ENCODE assay signal across 12 cellular contexts in the genomic region with DNA sequence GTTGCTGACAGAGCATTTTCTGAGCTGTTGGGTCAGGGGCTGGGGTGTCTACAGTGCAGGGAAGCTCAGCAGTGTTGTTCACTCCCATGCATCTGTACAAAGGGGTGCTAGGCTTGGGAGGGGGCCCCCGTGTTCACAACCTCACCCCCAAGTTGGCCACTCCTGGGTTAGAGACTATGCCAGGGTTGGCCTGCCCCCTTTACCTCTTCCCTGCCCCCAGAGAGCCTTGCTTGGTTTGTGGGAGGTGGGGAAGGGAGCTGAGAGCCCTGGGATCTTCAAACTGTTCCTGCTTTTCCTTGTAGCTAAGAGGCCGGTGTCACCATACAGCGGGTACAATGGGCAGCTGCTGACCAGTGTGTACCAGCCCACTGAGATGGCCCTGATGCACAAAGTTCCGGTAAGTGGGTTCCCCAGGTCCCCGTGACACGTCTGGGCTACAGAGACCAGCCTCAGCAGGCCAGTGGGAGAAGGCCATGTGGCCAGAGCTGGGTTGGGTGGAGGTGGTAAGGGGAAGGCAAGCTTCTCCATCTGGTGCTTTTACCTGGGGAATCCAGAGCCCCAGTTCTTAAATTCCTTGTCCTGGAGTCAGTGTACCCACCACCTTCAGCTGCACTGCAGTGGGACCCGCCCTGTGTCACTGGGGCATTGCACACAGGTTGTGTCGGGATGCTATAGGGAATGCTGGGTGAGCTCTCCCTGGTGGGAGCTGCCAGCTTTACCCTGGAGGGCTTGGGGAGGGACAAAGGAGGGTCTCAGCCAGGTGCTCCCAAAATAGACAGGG. TPM values are rescaled to one million over a fixed set of nuclear protein-coding genes. Genes with fewer than 3 reads are reported as not detected.
DNase-seq lines count a peak whose midpoint lies in the region; ATAC-seq and TF ChIP-seq lines count a peak whose summit lies in the region.
"Had no signal": no experiment of that assay in that cellular context is flagged by ENCODE, and none has a peak within 500 bp of the region (broad histone marks: within the 10 kb centered on the region; RNA-seq: fewer than 3 reads in every experiment).

No MANE protein-coding gene starts in this region.

- 80% methylated on average over 3 of the region's 8 CpGs; no CpG with 5 or more reads in 1 of the 2 experiments for WGBS in IMR-90 (ENCODE audit: extremely low coverage in 2 of 2, insufficient read length in 1 of 2), 2 experiments
- WGBS in testis, 2 donors: 80% methylated on average over 6 to 8 of the region's 8 CpGs

- H2BK120ac ChIP-seq in IMR-90 (ENCODE audit: low read depth, low read length): no peak overlapping the region

- no peak overlapping the region for H4K8ac ChIP-seq in IMR-90 (ENCODE audit: low read depth in 2 of 2, low read length in 2 of 2)

- H3K36me3 ChIP-seq in IMR-90 (ENCODE audit: control insufficient read depth, insufficient read depth, low read length) (no peaks in the 10 kb centered on the region), testis (ENCODE audit: low read depth, missing control alignments) (no peaks in the 10 kb centered on the region)

- dilution Hi-C loops in IMR-90 (cut with HindIII; ENCODE audit: low sequenced_read_pairs, unreplicated experiment): no loop called here

- H4K91ac ChIP-seq in IMR-90 (ENCODE audit: insufficient read depth, low read depth, low read length): no peak overlapping the region

- H3K4me1 Mint-ChIP-seq in naive B cell: peaks cover 4 to 28% (median 25%) of the 10 kb centered on the region in 3 donors

- peaks cover 0 to 27% (median 5%) of the 10 kb centered on the region in 3 donors for H3K27me3 Mint-ChIP-seq in naive B cell

- no peak overlapping the region for H3K14ac ChIP-seq in IMR-90 (replicated peaks; ENCODE audit: low read depth, low read length)

- no peak overlapping the region for H3K4ac ChIP-seq in IMR-90 (ENCODE audit: low read depth, low read length)

- DNase-seq in IMR-90 (no peak), epithelial cell of proximal tubule (ENCODE audit: low read depth) (no peak), naive B cell (no peak), testis (no peak), inferior parietal cortex (ENCODE audit: extremely low spot score) (no peak), NCI-H1092 treated with DMSO at 0.1 percent for 48 hours (lab: John Stamatoyannopoulos, UW) (no peak), NCI-H187 treated with DMSO at 0.1 percent for 48 hours (lab: John Stamatoyannopoulos, UW) (no peak)
- DNase-seq: activated B cell treated with CpG ODN at 0.5 μM for 24 hours; activated T-cell treated with anti-CD3 and anti-CD28 coated beads, Interleukin-2, amount 50 U/mL, for 48 hours; HCEC 1CT; stimulated activated naive CD8-positive, alpha-beta T cell treated with anti-CD3 and anti-CD28 coated beads, Interleukin-15, amount 100 ng/mL, for 72 hours had no signal

- H3K56ac ChIP-seq in IMR-90 (ENCODE audit: extremely low read depth, insufficient read depth, low read length): no peak overlapping the region

- peak overlapping the region in 6 of 8 donors; percentile 15 to 73 (median 52) for H3K4me3 Mint-ChIP-seq in naive B cell

- H3K27me3 ChIP-seq in IMR-90 (ENCODE audit: control insufficient read depth, insufficient read depth, low read length) (no peaks in the 10 kb centered on the region), testis (no peaks in the 10 kb centered on the region)

- H3K79me1 ChIP-seq in IMR-90 (ENCODE audit: low read depth in 1 of 2, low read length in 2 of 2): no peaks in the 10 kb centered on the region

- H2BK20ac ChIP-seq in IMR-90 (ENCODE audit: low read depth, low read length): no peak overlapping the region

- no peaks in the 10 kb centered on the region for H3K4me1 ChIP-seq in IMR-90 (ENCODE audit: control insufficient read depth, insufficient read depth, low read length)
- H3K4me1 ChIP-seq in testis: peaks cover 47% of the 10 kb centered on the region

- H3K9me3 Mint-ChIP-seq in naive B cell: peaks cover 4 to 19% (median 15%) of the 10 kb centered on the region in 7 donors

- H2AK5ac ChIP-seq in IMR-90 (ENCODE audit: low read depth, low read length): no peak overlapping the region

- in situ Hi-C loops in IMR-90 (cut with MboI; ENCODE audit: low sequenced_read_pairs): no loop called here

- H3K23ac ChIP-seq in IMR-90 (ENCODE audit: low read depth, low read length): no peak overlapping the region

- H2BK15ac ChIP-seq in IMR-90 (ENCODE audit: low read depth, low read length): no peak overlapping the region

- H2AFZ ChIP-seq in IMR-90 (replicated peaks; ENCODE audit: low read length, poor library complexity): no peak overlapping the region

- H3K27ac Mint-ChIP-seq in naive B cell: no peak overlapping the region

- BruUV-seq in IMR-90 (replicated peaks; lab: Mats Ljungman, UMichigan): no TSS peak

- POLR2A ChIA-PET in IMR-90 (lab: Charles Lee; ENCODE audit: unreplicated experiment): no interaction called here

- TF ChIP-seq RAD21 in IMR-90 (IDR thresholded peaks at IDR 0.05; ENCODE audit: low read length): no peak

- H3K9me1 ChIP-seq in IMR-90 (ENCODE audit: insufficient read depth, low read length): no peaks in the 10 kb centered on the region

- H4K5ac ChIP-seq in IMR-90 (ENCODE audit: low read depth, low read length): no peak overlapping the region

- TF ChIP-seq CTCF in IMR-90 (conservative IDR thresholded peaks at IDR 0.05; ENCODE audit: low read depth, low read length): no peak
- TF ChIP-seq CTCF in epithelial cell of proximal tubule (conservative IDR thresholded peaks at IDR 0.05; ENCODE audit: low read depth, low read length): no peak
- no peak for TF ChIP-seq CTCF in testis (IDR thresholded peaks at IDR 0.05)

- ATAC-seq in IMR-90 (ENCODE audit: low read depth) (no peak), naive B cell (ENCODE audit: low read depth in 2 of 2) (no peak), SK-N-SH treated with all-trans-retinoic acid at 6 μM for 48 hours (no peak)

- H3K9me3 ChIP-seq in IMR-90 (ENCODE audit: control insufficient read depth, insufficient read depth, low read length) (peaks cover 21% of the 10 kb centered on the region), testis (no peaks in the 10 kb centered on the region)

- H2BK5ac ChIP-seq in IMR-90 (ENCODE audit: low read depth, low read length, poor library complexity, severe bottlenecking): no peak overlapping the region

- peaks cover 3 to 12% of the 10 kb centered on the region in 2 donors for H3K36me3 Mint-ChIP-seq in naive B cell

- no peak overlapping the region for H3K4me2 ChIP-seq in IMR-90 (ENCODE audit: low read depth, low read length)

- no peak for TF ChIP-seq POLR2A in IMR-90 (IDR thresholded peaks at IDR 0.05; ENCODE audit: low read depth, low read length)
- TF ChIP-seq POLR2A in testis (IDR thresholded peaks at IDR 0.05): no peak

- intact Hi-C loops in IMR-90 (cut with micrococcal nuclease): no loop called here
- intact Hi-C loops in testis (cut with DNase I; ENCODE audit: low total_unique reads): no loop called here

- CTCF ChIA-PET in IMR-90 (lab: Yijun Ruan, JAX): no interaction called here

- H4K20me1 ChIP-seq in IMR-90 (ENCODE audit: insufficient read depth, low read length): no peaks in the 10 kb centered on the region

- no peak overlapping the region for H2AK9ac ChIP-seq in IMR-90 (replicated peaks; ENCODE audit: low read depth, low read length, poor library complexity)

- H3K4me3 ChIP-seq in IMR-90 (ENCODE audit: insufficient read depth, low read depth, low read length) (no peak overlapping the region), epithelial cell of proximal tubule (ENCODE audit: low read depth, low read length) (peak overlapping the region; percentile 11), testis (no peak overlapping the region)

- H3K18ac ChIP-seq in IMR-90 (ENCODE audit: low read depth, low read length): no peak overlapping the region

- no peak overlapping the region for H3K9ac ChIP-seq in IMR-90 (ENCODE audit: low read depth, low read length)

- H3K27ac ChIP-seq in IMR-90 (ENCODE audit: insufficient read depth, low read length): no peak overlapping the region
- peak overlapping the region; percentile 60 to 86 for H3K27ac ChIP-seq in testis

TF ChIP-seq in IMR-90, 13 proteins besides CTCF, POLR2A, EP300 and RAD21:
- TF ChIP-seq FOS (IDR thresholded peaks at IDR 0.05; ENCODE audit: low read depth, low read length): no peak
- TF ChIP-seq RFX5 (IDR thresholded peaks at IDR 0.05; ENCODE audit: low read depth, low read length): no peak
- TF ChIP-seq MAFK (IDR thresholded peaks at IDR 0.05; ENCODE audit: low read depth, low read length): peak; percentile 73

TF ChIP-seq in SK-N-SH treated with all-trans-retinoic acid at 6 μM for 48 hours, 23 proteins besides CTCF, POLR2A, EP300 and RAD21 (continues in another document):
- TF ChIP-seq ESRRG (CRISPR knock-in tag; IDR thresholded peaks at IDR 0.05): no peak
- TF ChIP-seq SNAI2 (CRISPR knock-in tag; IDR thresholded peaks at IDR 0.05): no peak
- no peak for TF ChIP-seq PPARA (CRISPR knock-in tag; IDR thresholded peaks at IDR 0.05; ENCODE audit: borderline replicate concordance)
- TF ChIP-seq, protein P1, sequence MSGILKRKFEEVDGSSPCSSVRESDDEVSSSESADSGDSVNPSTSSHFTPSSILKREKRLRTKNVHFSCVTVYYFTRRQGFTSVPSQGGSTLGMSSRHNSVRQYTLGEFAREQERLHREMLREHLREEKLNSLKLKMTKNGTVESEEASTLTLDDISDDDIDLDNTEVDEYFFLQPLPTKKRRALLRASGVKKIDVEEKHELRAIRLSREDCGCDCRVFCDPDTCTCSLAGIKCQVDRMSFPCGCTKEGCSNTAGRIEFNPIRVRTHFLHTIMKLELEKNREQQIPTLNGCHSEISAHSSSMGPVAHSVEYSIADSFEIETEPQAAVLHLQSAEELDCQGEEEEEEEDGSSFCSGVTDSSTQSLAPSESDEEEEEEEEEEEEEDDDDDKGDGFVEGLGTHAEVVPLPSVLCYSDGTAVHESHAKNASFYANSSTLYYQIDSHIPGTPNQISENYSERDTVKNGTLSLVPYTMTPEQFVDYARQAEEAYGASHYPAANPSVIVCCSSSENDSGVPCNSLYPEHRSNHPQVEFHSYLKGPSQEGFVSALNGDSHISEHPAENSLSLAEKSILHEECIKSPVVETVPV (CRISPR knock-in tag; IDR thresholded peaks at IDR 0.05): no peak

RNA-seq across cellular contexts. Expression of a gene that starts 11.8 kb away (rescaled TPM):
- total RNA-seq in IMR-90 (2012; rRNA removed): not detected in 2 replicates
- not detected in 2 replicates for polyA plus RNA-seq in IMR-90 (2012; rRNA removed)
- polyA plus RNA-seq in IMR-90 (2012; cell fraction: cytosol; rRNA removed): 0.03 and 0.17 TPM in 2 replicates
- polyA plus RNA-seq in IMR-90 (2012; cell fraction: nucleus; rRNA removed; ENCODE audit: low replicate concordance): not detected in 2 replicates
- total RNA-seq in epithelial cell of proximal tubule: 48.3 and 61.7 TPM in 2 replicates
- polyA plus RNA-seq in naive B cell (ENCODE audit: low read depth in 6 of 6): under 1 TPM in 2 of 6 donors, not detected in 4; 0.20 to 0.48 TPM
- 10 to 100 TPM in 1 of 2 donors, 1 to 10 TPM in 1; 6.8 to 19.0 TPM for total RNA-seq in testis
- polyA plus RNA-seq in testis (ENCODE audit: insufficient read depth, low read depth, low replicate concordance): 14.1 TPM

RNA-seq across cellular contexts. Expression of a gene that starts 22.7 kb away (rescaled TPM):
- total RNA-seq in IMR-90 (2012; rRNA removed): not detected in 2 replicates
- not detected in 2 replicates for polyA plus RNA-seq in IMR-90 (2012; rRNA removed)
- polyA plus RNA-seq in IMR-90 (2012; cell fraction: cytosol; rRNA removed): not detected in 2 replicates
- polyA plus RNA-seq in IMR-90 (2012; cell fraction: nucleus; rRNA removed; ENCODE audit: low replicate concordance): not detected in 2 replicates
- not detected in 2 replicates for total RNA-seq in epithelial cell of proximal tubule
- polyA plus RNA-seq in naive B cell (ENCODE audit: low read depth in 6 of 6): 1 to 10 TPM in 5 of 6 donors, not detected in 1; 1.2 to 2.3 (median 1.6) TPM
- 1 to 10 TPM; 2.0 to 2.4 TPM for total RNA-seq in testis
- 3.7 TPM for polyA plus RNA-seq in testis (ENCODE audit: insufficient read depth, low read depth, low replicate concordance)
